Comparison of ENCODE assay signal across 8 cellular contexts in genomic region chr7:22356855-22357310, GRCh38. TPM values are rescaled to one million over a fixed set of nuclear protein-coding genes. Genes with fewer than 3 reads are reported as not detected.
DNase-seq lines count a peak whose midpoint lies in the region; ATAC-seq and TF ChIP-seq lines count a peak whose summit lies in the region.

TSS of gene RAPGEF5 (minus strand) at chr7:22357154. CDS start at chr7:22357060, 94 bp downstream.

- H4K8ac ChIP-seq in mesenchymal stem cell (ENCODE audit: low read length) = no peak within 1 kb of the TSS

- 1% methylated on average over 46 of the region's 76 CpGs for WGBS in mesenchymal stem cell
- WGBS in urinary bladder = under 1% methylated on average over 75 of the region's 76 CpGs

- H3K4me3 ChIP-seq in ACC112 (ENCODE audit: low read depth, low read length) (peak within 1 kb of the TSS; percentile 66), mesenchymal stem cell (ENCODE audit: insufficient read depth in 1 of 2, low read depth in 1 of 2, low read length in 2 of 2) (peak within 1 kb of the TSS; percentile 43 to 63), urinary bladder (ENCODE audit: low read depth, low read length) (peak within 1 kb of the TSS; percentile 74)

- no peak within 1 kb of the TSS for H2BK15ac ChIP-seq in mesenchymal stem cell (ENCODE audit: low read depth, poor library complexity, severe bottlenecking)

- TF ChIP-seq POLR2A in GM15510 (IDR thresholded peaks at IDR 0.05; ENCODE audit: borderline replicate concordance, extremely low read depth, insufficient read length) = peak; percentile 47

- no peak within 1 kb of the TSS for H2AFZ ChIP-seq in ACC112 (ENCODE audit: low read length, unreplicated experiment)
- no peak within 1 kb of the TSS for H2AFZ ChIP-seq in mesenchymal stem cell (ENCODE audit: low read depth, low read length)

- H3K36me3 ChIP-seq in ACC112 (ENCODE audit: insufficient read depth, low read length) (no peaks in the 10 kb centered on the region), mesenchymal stem cell (ENCODE audit: control insufficient read depth in 1 of 2, insufficient read depth in 2 of 2, low read depth in 1 of 2, low read length in 2 of 2) (peaks cover 0 to 3% of the 10 kb centered on the region in 2 experiments), urinary bladder (ENCODE audit: insufficient read depth) (no peaks in the 10 kb centered on the region)

- peak within 1 kb of the TSS in 1 of 2 experiments; percentile 26 for H3K23ac ChIP-seq in mesenchymal stem cell (ENCODE audit: low read length in 2 of 2)

- H3K79me1 ChIP-seq in mesenchymal stem cell (replicated peaks; ENCODE audit: low read length, poor library complexity, severe bottlenecking) = no peaks in the 10 kb centered on the region

- no peak within 1 kb of the TSS for H3K9ac ChIP-seq in mesenchymal stem cell (ENCODE audit: low read length)

- H2BK12ac ChIP-seq in mesenchymal stem cell (ENCODE audit: low read length in 2 of 2) = no peak within 1 kb of the TSS

- H3K4me2 ChIP-seq in mesenchymal stem cell (ENCODE audit: low read length, poor library complexity, severe bottlenecking) = peak within 1 kb of the TSS; percentile 91

- H3K4me1 ChIP-seq in ACC112 (ENCODE audit: control insufficient read depth, insufficient read depth, low read length, unreplicated experiment) = no peaks in the 10 kb centered on the region
- peaks cover 16% of the 10 kb centered on the region for H3K4me1 ChIP-seq in mesenchymal stem cell (ENCODE audit: control insufficient read depth, insufficient read depth, low read depth, low read length)
- peaks cover 2% of the 10 kb centered on the region for H3K4me1 ChIP-seq in urinary bladder (ENCODE audit: insufficient read depth)

- no peak within 1 kb of the TSS for H3K4ac ChIP-seq in mesenchymal stem cell (ENCODE audit: low read depth in 1 of 2, low read length in 2 of 2)

- no peak within 1 kb of the TSS for H2AK5ac ChIP-seq in mesenchymal stem cell (ENCODE audit: low read length, severe bottlenecking)

- peaks cover 8% of the 10 kb centered on the region for H3K9me3 ChIP-seq in mesenchymal stem cell (ENCODE audit: control insufficient read depth, low read length)

- H3K14ac ChIP-seq in mesenchymal stem cell (ENCODE audit: low read length in 2 of 2) = peak within 1 kb of the TSS in 1 of 2 experiments; percentile 55

- H3K18ac ChIP-seq in mesenchymal stem cell (ENCODE audit: low read depth in 1 of 2, low read length in 2 of 2) = peak within 1 kb of the TSS in 1 of 2 experiments; percentile 35

- H2BK5ac ChIP-seq in mesenchymal stem cell (ENCODE audit: low read depth, low read length, poor library complexity, severe bottlenecking) = no peak within 1 kb of the TSS

- H3K27ac ChIP-seq in ACC112 (ENCODE audit: low read depth, low read length) = no peak within 1 kb of the TSS
- no peak within 1 kb of the TSS for H3K27ac ChIP-seq in mesenchymal stem cell (ENCODE audit: low read length, poor library complexity, severe bottlenecking)
- no peak within 1 kb of the TSS for H3K27ac ChIP-seq in urinary bladder (ENCODE audit: low read depth)

- H4K91ac ChIP-seq in mesenchymal stem cell (ENCODE audit: low read length) = peak within 1 kb of the TSS; percentile 68

- DNase-seq in NCI-H748 treated with DMSO at 0.1 percent for 48 hours (lab: John Stamatoyannopoulos, UW) = peak; percentile 47
- peak in 1 of 2 donors; percentile 41 for DNase-seq in dermis microvascular lymphatic vessel endothelial cell (ENCODE audit: low read depth in 2 of 2)
- DNase-seq in mesenchymal stem cell = no peak
- no peak for DNase-seq in OCI-M2 (lab: John Stamatoyannopoulos, UW; ENCODE audit: unreplicated experiment)

- H2BK120ac ChIP-seq in mesenchymal stem cell (ENCODE audit: low read depth, low read length) = no peak within 1 kb of the TSS

- peak; percentile 66 for ATAC-seq in HG02970 (IDR thresholded peaks at IDR 0.05; ENCODE audit: low FRiP score, unreplicated experiment)

- H3K79me2 ChIP-seq in ACC112 (ENCODE audit: control insufficient read depth, insufficient read depth, low read length, unreplicated experiment) = no peaks in the 10 kb centered on the region

- peaks cover 26% of the 10 kb centered on the region for H3K27me3 ChIP-seq in ACC112 (ENCODE audit: insufficient read depth, low read length)
- peaks cover 17 to 43% of the 10 kb centered on the region in 2 experiments for H3K27me3 ChIP-seq in mesenchymal stem cell (ENCODE audit: control insufficient read depth in 1 of 2, insufficient read depth in 1 of 2, low read length in 2 of 2)

RNA-seq across cellular contexts. Expression of gene RAPGEF5, which starts in this region (rescaled TPM):
- total RNA-seq in dermis microvascular lymphatic vessel endothelial cell (138 and 171 TPM in 2 replicates), urinary bladder (99.1 TPM)
- polyA plus RNA-seq in mesenchymal stem cell (2013, experiment 1 of 2) = 3.1 TPM
- polyA plus RNA-seq in mesenchymal stem cell (2013, experiment 2 of 2) = 2.8 TPM
- polyA plus RNA-seq in urinary bladder = 12.6 TPM
